8 cellular contexts compared by ENCODE assay signal in genomic region chr3:50189274-50189673, GRCh38. TPM values are rescaled to one million over a fixed set of nuclear protein-coding genes. Genes with fewer than 3 reads are reported as not detected.
DNase-seq lines count a peak whose midpoint lies in the region; ATAC-seq, FAIRE-seq and TF ChIP-seq lines count a peak whose summit lies in the region.

No MANE protein-coding gene starts in this region.

- ATAC-seq in DND-41 (ENCODE audit: insufficient read depth, low read depth) (peak; percentile 78), K562 (peak; percentile 92), GM19395 (IDR thresholded peaks at IDR 0.05; ENCODE audit: unreplicated experiment) (no peak), HG03432 (IDR thresholded peaks at IDR 0.05; ENCODE audit: unreplicated experiment) (no peak)

- H3K27me3 ChIP-seq in DND-41 (ENCODE audit: insufficient read depth, low read length, poor library complexity) (no peaks in the 10 kb centered on the region), K562 (ENCODE audit: control insufficient read depth in 2 of 2, insufficient read depth in 2 of 2, low read length in 2 of 2) (peaks cover 0 to 4% of the 10 kb centered on the region in 2 experiments; a peak in 1 of 5 replicates)

- no peaks in the 10 kb centered on the region for H3K9me3 ChIP-seq in DND-41 (ENCODE audit: insufficient read depth, low read length, severe bottlenecking)
- H3K9me3 ChIP-seq in K562 (replicated peaks; ENCODE audit: control insufficient read depth, insufficient read depth, low read depth, low read length): no peaks in the 10 kb centered on the region

- BruUV-seq in K562 (replicated peaks; lab: Mats Ljungman, UMichigan): no TSS peak

- FAIRE-seq in HTR-8/SVneo (lab: Jason Lieb, UNC): peak; percentile 86
- FAIRE-seq in K562 (lab: Jason Lieb, UNC): peak; percentile 73

- no peak overlapping the region for H3K27ac ChIP-seq in DND-41 (ENCODE audit: low read length)
- H3K27ac ChIP-seq in K562 (ENCODE audit: extremely low read depth, low read depth, low read length): no peak overlapping the region

- in situ Hi-C loops in K562 (cut with MboI): no loop called here

- TF ChIP-seq RAD21 in K562 (CRISPR knock-in tag; conservative IDR thresholded peaks at IDR 0.05 in 1 of 2, IDR thresholded peaks at IDR 0.05 in 1 of 2): peak; percentile 78 to 92

- no peaks in the 10 kb centered on the region for H3K79me2 ChIP-seq in DND-41 (ENCODE audit: insufficient read depth, low read length)
- no peaks in the 10 kb centered on the region for H3K79me2 ChIP-seq in K562 (ENCODE audit: control insufficient read depth, insufficient read depth, low read length)

- H4K20me1 ChIP-seq in DND-41 (ENCODE audit: insufficient read depth, low read length): peaks cover 2% of the 10 kb centered on the region; the same call in 1 of the 2 replicates
- no peaks in the 10 kb centered on the region; the same call in 1 of the 2 replicates for H4K20me1 ChIP-seq in K562 (replicated peaks; ENCODE audit: control insufficient read depth, insufficient read depth, low read length)

- TF ChIP-seq CTCF in DND-41 (IDR thresholded peaks at IDR 0.05; ENCODE audit: borderline replicate concordance, extremely low read depth, low read length, poor library complexity, severe bottlenecking) (peak; percentile 76), K562 (IDR thresholded peaks at IDR 0.05 in 2 of 3, conservative IDR thresholded peaks at IDR 0.05 in 1 of 3; ENCODE audit: insufficient read depth in 2 of 3, low read depth in 1 of 3, low read length in 3 of 3) (peak; percentile 77 to 84 (median 82))

- intact Hi-C loops in K562 (cut with micrococcal nuclease): loop anchor here (1.0 to 2.0 kb wide), 3 partner anchors 34 to 136 kb away; partner anchors contain the start of gene SEMA3F

- DNase-seq in DND-41: peak; percentile 61
- peak; percentile 88 for DNase-seq in HTR-8/SVneo (ENCODE audit: insufficient read length, low spot score)
- DNase-seq in OCI-M1 (lab: John Stamatoyannopoulos, UW): peak; percentile 76
- peak; percentile 50 to 72 (median 57) for DNase-seq in K562 (ENCODE audit: extremely low read depth in 1 of 4, low spot score in 3 of 4)
- peak; percentile 80 for DNase-seq in iPS-NIHi11 (ENCODE audit: low spot score)
- DNase-seq in stimulated activated CD4-positive, alpha-beta T cell treated with anti-CD3 and anti-CD28 coated beads, Interleukin-15, amount 100 ng/mL, for 24 hours: peak; percentile 64

- H3K4me1 ChIP-seq in DND-41 (ENCODE audit: insufficient read depth, low read length) (no peaks in the 10 kb centered on the region), K562 (replicated peaks in 1 of 2; ENCODE audit: control insufficient read depth in 2 of 2, insufficient read depth in 2 of 2, low read length in 2 of 2) (peaks cover under 1 to 24% of the 10 kb centered on the region in 2 experiments; a peak in 2 of 5 replicates)

- H3K4me2 ChIP-seq in DND-41 (ENCODE audit: insufficient read depth, low read length) (no peak overlapping the region), K562 (ENCODE audit: insufficient read depth, low read length) (no peak overlapping the region)

- no peaks in the 10 kb centered on the region for H3K9me1 ChIP-seq in K562 (ENCODE audit: control insufficient read depth, insufficient read depth, low read length)

- CTCF ChIA-PET in K562 (lab: Yijun Ruan, JAX; ENCODE audit: low intra/inter-chr PET ratio): interaction anchor here (0.8 to 2.8 kb wide), 2 partner anchors 34 to 68 kb away, joined by 8 to 34 read pairs; partner anchors contain the start of gene SEMA3F

- TF ChIP-seq POLR2A in K562 (conservative IDR thresholded peaks at IDR 0.05): no peak

- H3K9ac ChIP-seq in DND-41 (ENCODE audit: low read depth, low read length) (no peak overlapping the region), K562 (ENCODE audit: insufficient read depth in 1 of 2, low read depth in 2 of 2, low read length in 2 of 2) (no peak overlapping the region)

- H3K4me3 ChIP-seq in DND-41 (ENCODE audit: low read depth in 1 of 2, low read length in 2 of 2) (no peak overlapping the region), K562 (no peak overlapping the region)

- no peak for TF ChIP-seq EP300 in K562 (IDR thresholded peaks at IDR 0.05; ENCODE audit: low read length)

- 0% methylated on average over 3 of the region's 5 CpGs for WGBS in K562 (ENCODE audit: insufficient coverage, low coverage, missing lambda C conversion rate)

- no peak overlapping the region for H2AFZ ChIP-seq in DND-41 (ENCODE audit: low read depth, low read length)
- no peak overlapping the region for H2AFZ ChIP-seq in K562 (ENCODE audit: low read depth, low read length)

- POLR2A ChIA-PET in K562 (lab: Yijun Ruan, JAX): interaction anchor here (0.6 kb wide), 1 partner anchor 164 kb away, joined by 3 read pairs; no protein-coding TSS in a partner anchor

- H3K36me3 ChIP-seq in DND-41 (ENCODE audit: insufficient read depth, low read length): no peaks in the 10 kb centered on the region
- no peaks in the 10 kb centered on the region for H3K36me3 ChIP-seq in K562 (ENCODE audit: control insufficient read depth, insufficient read depth, low read length)

RNA-seq across cellular contexts. Expression of gene GNAT1, which starts 2.1 kb away (rescaled TPM):
- not detected in 2 replicates for total RNA-seq in K562 (2011; cell fraction: chromatin; rRNA removed; ENCODE audit: low replicate concordance)
- not detected in 2 replicates for total RNA-seq in K562 (2011; cell fraction: nucleolus; rRNA removed)
- total RNA-seq in K562 (2011; cell fraction: nucleoplasm; rRNA removed): 0.15 TPM in 1 of 2 replicates, not detected in the other
- total RNA-seq in K562 (2014; rRNA removed) (not detected in 2 replicates), K562 (2014; rRNA removed; fragmentation: Illumina TruSeq; extraction: Trizol) (not detected in 2 replicates), K562 (2015; rRNA removed; fragmentation: Illumina TruSeq; extraction: Trizol) (not detected in 2 replicates), K562 (2021) (not detected in 2 replicates)
- polyA plus RNA-seq in K562 (2011; rRNA removed) (not detected in 2 replicates), K562 (2014; fragmentation: Illumina TruSeq; extraction: Trizol) (not detected in 2 replicates), K562 (2014; fragmentation: Nextera tagmentation; extraction: Ambion mirVana) (not detected), K562 (2014; rRNA removed) (not detected in 2 replicates)
- not detected in 2 replicates for polyA plus RNA-seq in K562 (2011; cell fraction: cytosol; rRNA removed)
- not detected in 2 replicates for polyA plus RNA-seq in K562 (2011; cell fraction: nucleus; rRNA removed)
- not detected in 2 replicates for polyA plus RNA-seq in K562 (2012)
- not detected in 2 replicates for polyA minus RNA-seq in K562 (2011; rRNA and poly(A)+ RNA removed)
- polyA minus RNA-seq in K562 (2011; cell fraction: cytosol; rRNA and poly(A)+ RNA removed): not detected in 2 replicates
- polyA minus RNA-seq in K562 (2011; cell fraction: nucleus; rRNA and poly(A)+ RNA removed): not detected in 2 replicates

RNA-seq across cellular contexts. Expression of gene SLC38A3, which starts 15.8 kb away (rescaled TPM):
- 0.99 and 3.1 TPM in 2 replicates for total RNA-seq in K562 (2011; cell fraction: chromatin; rRNA removed; ENCODE audit: low replicate concordance)
- 1.6 and 3.8 TPM in 2 replicates for total RNA-seq in K562 (2011; cell fraction: nucleolus; rRNA removed)
- 1.3 and 1.5 TPM in 2 replicates for total RNA-seq in K562 (2011; cell fraction: nucleoplasm; rRNA removed)
- total RNA-seq in K562 (2014; rRNA removed): 0.09 TPM in 1 of 2 replicates, not detected in the other
- total RNA-seq in K562 (2014; rRNA removed; fragmentation: Illumina TruSeq; extraction: Trizol): not detected in 2 replicates
- total RNA-seq in K562 (2015; rRNA removed; fragmentation: Illumina TruSeq; extraction: Trizol): not detected in 2 replicates
- 0.16 and 0.27 TPM in 2 replicates for total RNA-seq in K562 (2021)
- 0.38 and 0.66 TPM in 2 replicates for polyA plus RNA-seq in K562 (2011; rRNA removed)
- 0.47 and 0.52 TPM in 2 replicates for polyA plus RNA-seq in K562 (2011; cell fraction: cytosol; rRNA removed)
- polyA plus RNA-seq in K562 (2011; cell fraction: nucleus; rRNA removed): 2.9 and 4.2 TPM in 2 replicates
- not detected in 2 replicates for polyA plus RNA-seq in K562 (2012)
- polyA plus RNA-seq in K562 (2014; fragmentation: Illumina TruSeq; extraction: Trizol): not detected in 2 replicates
- polyA plus RNA-seq in K562 (2014; fragmentation: Nextera tagmentation; extraction: Ambion mirVana): not detected
- not detected in 2 replicates for polyA plus RNA-seq in K562 (2014; rRNA removed)
- polyA minus RNA-seq in K562 (2011; rRNA and poly(A)+ RNA removed): 0.46 and 0.57 TPM in 2 replicates
- 0.29 and 1.1 TPM in 2 replicates for polyA minus RNA-seq in K562 (2011; cell fraction: cytosol; rRNA and poly(A)+ RNA removed)
- 0.54 and 0.78 TPM in 2 replicates for polyA minus RNA-seq in K562 (2011; cell fraction: nucleus; rRNA and poly(A)+ RNA removed)

RNA-seq across cellular contexts. Expression of gene SEMA3F, which starts 34.1 kb away (rescaled TPM):
- 6.4 and 18.2 TPM in 2 replicates for total RNA-seq in K562 (2011; cell fraction: chromatin; rRNA removed; ENCODE audit: low replicate concordance)
- total RNA-seq in K562 (2011; cell fraction: nucleolus; rRNA removed): 15.1 and 18.5 TPM in 2 replicates
- total RNA-seq in K562 (2011; cell fraction: nucleoplasm; rRNA removed): 8.9 and 11.7 TPM in 2 replicates
- total RNA-seq in K562 (2014; rRNA removed) (2.0 and 2.3 TPM in 2 replicates), K562 (2014; rRNA removed; fragmentation: Illumina TruSeq; extraction: Trizol) (0.54 and 0.58 TPM in 2 replicates), K562 (2015; rRNA removed; fragmentation: Illumina TruSeq; extraction: Trizol) (0.45 and 0.76 TPM in 2 replicates), K562 (2021) (2.6 and 3.0 TPM in 2 replicates)
- polyA plus RNA-seq in K562 (2011; rRNA removed) (2.6 and 3.8 TPM in 2 replicates), K562 (2014; fragmentation: Illumina TruSeq; extraction: Trizol) (1.5 and 1.7 TPM in 2 replicates), K562 (2014; fragmentation: Nextera tagmentation; extraction: Ambion mirVana) (not detected), K562 (2014; rRNA removed) (1.2 and 2.7 TPM in 2 replicates)
- polyA plus RNA-seq in K562 (2011; cell fraction: cytosol; rRNA removed): 3.4 and 4.9 TPM in 2 replicates
- polyA plus RNA-seq in K562 (2011; cell fraction: nucleus; rRNA removed): 11.8 and 13.0 TPM in 2 replicates
- polyA plus RNA-seq in K562 (2012): 1.2 and 2.0 TPM in 2 replicates
- 2.7 and 4.2 TPM in 2 replicates for polyA minus RNA-seq in K562 (2011; rRNA and poly(A)+ RNA removed)
- 7.0 and 15.3 TPM in 2 replicates for polyA minus RNA-seq in K562 (2011; cell fraction: cytosol; rRNA and poly(A)+ RNA removed)
- polyA minus RNA-seq in K562 (2011; cell fraction: nucleus; rRNA and poly(A)+ RNA removed): 6.1 and 8.2 TPM in 2 replicates

RNA-seq across cellular contexts. Expression of gene GNAI2, which starts 46.7 kb away (rescaled TPM):
- total RNA-seq in K562 (2011; cell fraction: chromatin; rRNA removed; ENCODE audit: low replicate concordance): 32.6 and 87.4 TPM in 2 replicates
- total RNA-seq in K562 (2011; cell fraction: nucleolus; rRNA removed): 69.2 and 80.9 TPM in 2 replicates
- total RNA-seq in K562 (2011; cell fraction: nucleoplasm; rRNA removed): 56.0 and 62.0 TPM in 2 replicates
- total RNA-seq in K562 (2014; rRNA removed) (41.0 and 53.8 TPM in 2 replicates), K562 (2014; rRNA removed; fragmentation: Illumina TruSeq; extraction: Trizol) (18.6 and 19.5 TPM in 2 replicates), K562 (2015; rRNA removed; fragmentation: Illumina TruSeq; extraction: Trizol) (41.1 and 42.7 TPM in 2 replicates), K562 (2021) (55.4 and 60.5 TPM in 2 replicates)
- polyA plus RNA-seq in K562 (2011; rRNA removed) (72.2 and 172 TPM in 2 replicates), K562 (2014; fragmentation: Illumina TruSeq; extraction: Trizol) (49.3 and 56.1 TPM in 2 replicates), K562 (2014; fragmentation: Nextera tagmentation; extraction: Ambion mirVana) (1 to 10 TPM; 1.1 to 2.5 TPM), K562 (2014; rRNA removed) (41.4 and 51.2 TPM in 2 replicates)
- 128 and 171 TPM in 2 replicates for polyA plus RNA-seq in K562 (2011; cell fraction: cytosol; rRNA removed)
- polyA plus RNA-seq in K562 (2011; cell fraction: nucleus; rRNA removed): 49.7 and 89.7 TPM in 2 replicates
- 64.5 and 84.8 TPM in 2 replicates for polyA plus RNA-seq in K562 (2012)
- polyA minus RNA-seq in K562 (2011; rRNA and poly(A)+ RNA removed): 112 and 135 TPM in 2 replicates
- 34.5 and 65.7 TPM in 2 replicates for polyA minus RNA-seq in K562 (2011; cell fraction: cytosol; rRNA and poly(A)+ RNA removed)
- polyA minus RNA-seq in K562 (2011; cell fraction: nucleus; rRNA and poly(A)+ RNA removed): 11.7 and 24.4 TPM in 2 replicates

Comparison
In these comparisons a context has a peak if more than half of its experiments do, and no peak if none do; other contexts are left out.
1. ATAC-seq: peak in DND-41 (single experiment) and K562 (single experiment); none in GM19395 (single experiment) and HG03432 (single experiment).
2. Peak in every context shown above with its lines, with median percentiles within 50 percentile points of each other: DNase-seq.